ENCODE assay signal across 33 cellular contexts in the genomic region with DNA sequence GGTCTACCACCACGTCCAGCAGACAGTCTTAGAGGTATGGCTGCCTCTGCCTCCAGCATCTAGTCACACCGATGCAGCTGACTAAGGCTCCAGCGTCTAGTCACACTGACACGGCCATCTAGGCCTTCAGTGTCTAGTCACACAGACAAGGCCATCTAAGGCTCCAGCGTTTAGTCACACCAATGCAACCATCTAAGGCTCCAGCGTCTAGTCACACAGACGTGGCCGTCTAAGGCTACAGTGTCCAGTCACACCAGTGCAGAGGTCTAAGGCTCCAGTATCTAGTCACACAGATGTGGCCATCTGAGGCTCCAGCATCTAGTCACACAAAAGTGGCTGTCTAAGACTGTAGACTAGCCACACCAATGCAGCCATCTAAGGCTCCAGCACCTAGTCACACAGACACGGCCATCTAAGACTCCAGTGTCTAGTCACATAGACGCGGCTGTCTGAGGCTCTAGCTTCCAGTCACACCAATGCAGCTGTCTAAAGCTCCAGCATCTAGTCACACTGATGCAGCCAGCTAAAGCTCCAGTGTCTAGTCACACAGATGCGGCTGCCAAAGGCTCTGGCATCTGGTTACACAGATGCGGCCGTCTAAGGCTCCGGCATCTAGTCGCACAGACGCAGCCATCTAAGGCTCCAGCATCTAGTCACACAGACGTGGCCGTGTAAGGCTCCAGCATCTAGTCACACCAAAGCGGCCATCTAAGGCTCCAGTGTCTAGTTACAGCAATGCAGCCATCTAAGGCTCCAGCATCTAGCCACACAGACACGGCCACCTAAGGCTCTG. TPM values are rescaled to one million over a fixed set of nuclear protein-coding genes. Genes with fewer than 3 reads are reported as not detected.
DNase-seq lines count a peak whose midpoint lies in the region; ATAC-seq, FAIRE-seq and TF ChIP-seq lines count a peak whose summit lies in the region.
"Had no signal": no experiment of that assay in that cellular context is flagged by ENCODE, and none has a peak within 500 bp of the region (broad histone marks: within the 10 kb centered on the region; RNA-seq: fewer than 3 reads in every experiment).

No MANE protein-coding gene starts in this region.

- no peak for TF ChIP-seq POLR2A in sigmoid colon (IDR thresholded peaks at IDR 0.05)

- peaks cover 16 to 36% of the 10 kb centered on the region in 2 donors for H3K36me3 ChIP-seq in kidney (ENCODE audit: control insufficient read depth in 1 of 2, insufficient read depth in 2 of 2, low read length in 2 of 2)
- H3K36me3 ChIP-seq in sigmoid colon = peaks cover 12 to 41% (median 28%) of the 10 kb centered on the region in 4 donors

- no TSS peak for BruUV-seq in Calu3 (replicated peaks; lab: Mats Ljungman, UMichigan)

- ATAC-seq in GM18873 (IDR thresholded peaks at IDR 0.05; ENCODE audit: low FRiP score, unreplicated experiment) = no peak
- ATAC-seq: A549; foreskin keratinocyte; pancreas; stimulated activated naive CD8-positive, alpha-beta T cell treated with anti-CD3 and anti-CD28 coated beads, Interleukin-15, amount 100 ng/mL, for 72 hours had no signal

- FAIRE-seq in kidney (lab: Jason Lieb, UNC) = no peak
- FAIRE-seq: A549, astrocyte, GM12891, pancreas, urothelium cell line had no signal

- 97% methylated on average over 21 of the region's 21 CpGs for WGBS in sigmoid colon, 2 donors

- H3K4me1 Mint-ChIP-seq in IgD-negative memory B cell = peaks cover 37 to 65% (median 44%) of the 10 kb centered on the region in 3 donors
- no peaks in the 10 kb centered on the region for H3K4me1 Mint-ChIP-seq in Calu3 (ENCODE audit: low read depth, unreplicated experiment)
- H3K4me1 Mint-ChIP-seq: mesothelial cell of epicardium had no signal

- H3K4me3 Mint-ChIP-seq in IgD-negative memory B cell (peak overlapping the region in 2 of 4 donors; percentile 6 to 60), Calu3 (ENCODE audit: low read depth, unreplicated experiment) (no peak overlapping the region)
- H3K4me3 Mint-ChIP-seq: central memory CD8-positive, alpha-beta T cell; mesothelial cell of epicardium; stimulated activated naive CD8-positive, alpha-beta T cell treated with anti-CD3 and anti-CD28 coated beads, Interleukin-15, amount 100 ng/mL, for 72 hours had no signal

- CTCF ChIA-PET in Calu3 (lab: Charles Lee) = no interaction called here

- intact Hi-C loops in kidney (cut with DNase I) = no loop called here
- intact Hi-C loops in sigmoid colon (cut with DNase I) = loop anchor here (5.0 kb wide), 2 partner anchors 37 to 337 kb away; no protein-coding TSS in a partner anchor
- intact Hi-C loops in Calu3 (cut with micrococcal nuclease; ENCODE audit: unreplicated experiment) = no loop called here

- H3K9ac ChIP-seq in kidney (ENCODE audit: low read length in 2 of 2) = no peak overlapping the region

- no peak for TF ChIP-seq CTCF in kidney (IDR thresholded peaks at IDR 0.05; ENCODE audit: borderline replicate concordance, extremely low read depth, insufficient read depth)
- no peak for TF ChIP-seq CTCF in sigmoid colon (IDR thresholded peaks at IDR 0.05)
- no peak for TF ChIP-seq CTCF in Calu3 (IDR thresholded peaks at IDR 0.05; ENCODE audit: unreplicated experiment)

- no peaks in the 10 kb centered on the region for H3K27me3 Mint-ChIP-seq in IgD-negative memory B cell
- no peaks in the 10 kb centered on the region for H3K27me3 Mint-ChIP-seq in Calu3 (ENCODE audit: unreplicated experiment)
- H3K27me3 Mint-ChIP-seq: central memory CD8-positive, alpha-beta T cell; stimulated activated naive CD8-positive, alpha-beta T cell treated with anti-CD3 and anti-CD28 coated beads, Interleukin-15, amount 100 ng/mL, for 72 hours had no signal

- no peak for TF ChIP-seq EP300 in sigmoid colon (IDR thresholded peaks at IDR 0.05)

- no peaks in the 10 kb centered on the region for H3K27me3 ChIP-seq in sigmoid colon
- H3K27me3 ChIP-seq: esophagus squamous epithelium, foreskin keratinocyte, pancreas had no signal

- H3K27ac ChIP-seq in kidney (ENCODE audit: low read depth in 2 of 2, low read length in 2 of 2) (no peak overlapping the region), sigmoid colon (no peak overlapping the region)
- H3K27ac ChIP-seq: A549, esophagus squamous epithelium, foreskin keratinocyte, pancreas, PC-9 had no signal

- DNase-seq in activated effector memory CD4-positive, alpha-beta T cell treated with anti-CD3 and anti-CD28 coated beads, Interleukin-2, amount 50 U/mL, for 16 hours = peak; percentile 59
- no peak for DNase-seq in activated effector memory CD4-positive, alpha-beta T cell treated with Interleukin-2 at 50 U/mL for 16 hours
- DNase-seq in kidney (peak; percentile 45), sigmoid colon (peak; percentile 57), Calu3 (no peak), epidermal melanocyte (ENCODE audit: insufficient read length, low spot score) (no peak)
- DNase-seq: activated CD4-positive, alpha-beta T cell treated with anti-CD3 and anti-CD28 coated beads for 1 hour; activated gamma-delta T cell treated with Interleukin-2 at 50 U/mL for 16 hours; DMS153; esophagus squamous epithelium; foreskin keratinocyte; HCEC 1CT; head of caudate nucleus; islet precursor cell; Kasumi-1; NCI-H1436; NCI-H2081 treated with DMSO at 0.1 percent for 48 hours; NCI-H2227 treated with DMSO at 0.1 percent for 48 hours; NCI-H526 treated with DMSO at 0.1 percent for 48 hours; NK-92 treated with Interleukin-12 subunit alpha and Interleukin-12 subunit beta, amount 100 ng/mL, for 24 hours; PC-9; SHP77; stimulated activated CD8-positive, alpha-beta memory T cell treated with anti-CD3 and anti-CD28 coated beads, Interleukin-4, amount 100 ng/mL, for 48 hours; stimulated activated naive CD8-positive, alpha-beta T cell treated with anti-CD3 and anti-CD28 coated beads, Interleukin-15, amount 100 ng/mL, for 72 hours had no signal

- no peak overlapping the region for H3K4me3 ChIP-seq in kidney (ENCODE audit: low read length in 2 of 2)
- no peak overlapping the region for H3K4me3 ChIP-seq in sigmoid colon
- H3K4me3 ChIP-seq: A549, esophagus squamous epithelium, pancreas, PC-9 had no signal

- H3K4me1 ChIP-seq in kidney (ENCODE audit: control insufficient read depth in 1 of 2, insufficient read depth in 1 of 2, low read depth in 1 of 2, low read length in 2 of 2) (peaks cover 0 to 5% of the 10 kb centered on the region in 2 donors), sigmoid colon (peaks cover 0 to 33% (median 29%) of the 10 kb centered on the region in 4 donors)
- H3K4me1 ChIP-seq: foreskin keratinocyte, pancreas had no signal

- H3K27ac Mint-ChIP-seq in IgD-negative memory B cell (peak overlapping the region in 2 of 3 donors; percentile 35 to 79), Calu3 (ENCODE audit: unreplicated experiment) (no peak overlapping the region)
- H3K27ac Mint-ChIP-seq: mesothelial cell of epicardium; stimulated activated naive CD8-positive, alpha-beta T cell treated with anti-CD3 and anti-CD28 coated beads, Interleukin-15, amount 100 ng/mL, for 72 hours had no signal

- peaks cover 0 to 4% (median 0%) of the 10 kb centered on the region in 3 donors for H3K9me3 Mint-ChIP-seq in IgD-negative memory B cell
- no peaks in the 10 kb centered on the region for H3K9me3 Mint-ChIP-seq in Calu3 (ENCODE audit: low read depth, unreplicated experiment)
- H3K9me3 Mint-ChIP-seq: central memory CD8-positive, alpha-beta T cell; mesothelial cell of epicardium; stimulated activated naive CD8-positive, alpha-beta T cell treated with anti-CD3 and anti-CD28 coated beads, Interleukin-15, amount 100 ng/mL, for 72 hours had no signal

- H3K9me3 ChIP-seq in kidney (ENCODE audit: control insufficient read depth in 1 of 2, low read length in 2 of 2) = no peaks in the 10 kb centered on the region
- H3K9me3 ChIP-seq in sigmoid colon = no peaks in the 10 kb centered on the region
- H3K9me3 ChIP-seq: A549, esophagus squamous epithelium, pancreas had no signal

- peaks cover 15% of the 10 kb centered on the region for H3K36me3 Mint-ChIP-seq in IgD-negative memory B cell
- peaks cover 6% of the 10 kb centered on the region for H3K36me3 Mint-ChIP-seq in Calu3 (ENCODE audit: insufficient read depth, unreplicated experiment)

RNA-seq across cellular contexts. Expression of gene KLF2, which starts 55.1 kb away (rescaled TPM):
- 199 TPM for polyA plus RNA-seq in IgD-negative memory B cell
- 131 TPM for total RNA-seq in kidney
- polyA plus RNA-seq in kidney (ENCODE audit: insufficient read depth, low read depth, low replicate concordance) = 114 TPM
- total RNA-seq in sigmoid colon = 10 to 100 TPM; 17.1 to 49.3 (median 28.3) TPM
- polyA plus RNA-seq in sigmoid colon = 10 to 100 TPM in 1 of 3 donors, 1 to 10 TPM in 2; 2.8 to 25.9 (median 3.6) TPM
- 2.5 and 5.0 TPM in 2 replicates for total RNA-seq in Calu3 (2022)

Comparison
In these comparisons a context has a peak if more than half of its experiments do, and no peak if none do; other contexts are left out.
1. DNase-seq: peak in activated effector memory CD4-positive, alpha-beta T cell treated with anti-CD3 and anti-CD28 coated beads, Interleukin-2, amount 50 U/mL, for 16 hours (single experiment), kidney (single experiment) and sigmoid colon (single experiment); none in activated effector memory CD4-positive, alpha-beta T cell treated with Interleukin-2 at 50 U/mL for 16 hours (single experiment), Calu3 (single experiment) and epidermal melanocyte (single experiment).